In genomic region chr2:174248998-174249592, GRCh38 we compare ENCODE assay signal across 8 cellular contexts. TPM values are rescaled to one million over a fixed set of nuclear protein-coding genes. Genes with fewer than 3 reads are reported as not detected.
DNase-seq lines count a peak whose midpoint lies in the region; ATAC-seq and TF ChIP-seq lines count a peak whose summit lies in the region.

No MANE protein-coding gene starts in this region.

- no peaks in the 10 kb centered on the region for H3K27me3 Mint-ChIP-seq in Caco-2 (ENCODE audit: insufficient read depth, unreplicated experiment)
- peaks cover 3% of the 10 kb centered on the region for H3K27me3 Mint-ChIP-seq in endothelial cell (ENCODE audit: unreplicated experiment)

- H3K9me3 Mint-ChIP-seq in Caco-2 (ENCODE audit: unreplicated experiment) (no peaks in the 10 kb centered on the region), endothelial cell (ENCODE audit: unreplicated experiment) (no peaks in the 10 kb centered on the region)

- H3K79me2 ChIP-seq in OCI-LY7 (ENCODE audit: insufficient read depth, low read depth, low read length), result peaks cover 40% of the 10 kb centered on the region
- peaks cover 42% of the 10 kb centered on the region for H3K79me2 ChIP-seq in osteoblast (ENCODE audit: insufficient read depth, low read length)

- no peak for ATAC-seq in HG02885 (IDR thresholded peaks at IDR 0.05; ENCODE audit: poor library complexity, unreplicated experiment)

- H3K4me3 Mint-ChIP-seq in Caco-2 (ENCODE audit: unreplicated experiment) (peak overlapping the region; percentile 92), endothelial cell (ENCODE audit: unreplicated experiment) (peak overlapping the region; percentile 79)

- DNase-seq in Caco-2 (no peak), OCI-LY7 (ENCODE audit: low spot score) (no peak), endothelial cell (ENCODE audit: low spot score) (no peak), osteoblast (ENCODE audit: insufficient read length, low spot score, missing footprints) (peak; percentile 21), GM03348 (ENCODE audit: low spot score) (no peak), superior temporal gyrus (ENCODE audit: extremely low spot score) (no peak)
- no peak for DNase-seq in central memory CD4-positive, alpha-beta T cell

- peak overlapping the region; percentile 63 for H3K4me3 ChIP-seq in Caco-2 (ENCODE audit: low read depth, low read length)
- H3K4me3 ChIP-seq in OCI-LY7 (ENCODE audit: low read depth, low read length, poor library complexity, severe bottlenecking), result peak overlapping the region; percentile 93
- H3K4me3 ChIP-seq in osteoblast (ENCODE audit: insufficient read depth, low read length), result peak overlapping the region; percentile 96

- POLR2A ChIA-PET in Caco-2 (lab: Charles Lee), result interaction anchor here (0.8 to 1.6 kb wide), 5 partner anchors 9 to 197 kb away, joined by 3 to 18 read pairs (median 5); partner anchors contain the start of gene SCRN3
- POLR2A ChIA-PET in OCI-LY7 (lab: Charles Lee), result interaction anchor here (0.5 to 2.6 kb wide), 16 partner anchors 9 to 983 kb away, joined by 3 to 6 read pairs (median 3); partner anchors contain the start of gene SCRN3

- no peaks in the 10 kb centered on the region; the same call in 1 of the 2 replicates for H4K20me1 ChIP-seq in OCI-LY7 (ENCODE audit: insufficient read depth, low read length)
- peaks cover 9% of the 10 kb centered on the region for H4K20me1 ChIP-seq in osteoblast (ENCODE audit: insufficient read depth, low read length)

- no peaks in the 10 kb centered on the region for H3K27me3 ChIP-seq in Caco-2 (replicated peaks; ENCODE audit: control insufficient read depth, insufficient read depth, low read length)
- H3K27me3 ChIP-seq in osteoblast (ENCODE audit: insufficient read depth, low read length), result no peaks in the 10 kb centered on the region

- H3K4me1 ChIP-seq in Caco-2 (peaks cover 10% of the 10 kb centered on the region; the same call in 1 of the 2 replicates), OCI-LY7 (ENCODE audit: insufficient read depth, low read length, poor library complexity, severe bottlenecking) (peaks cover 17% of the 10 kb centered on the region), osteoblast (ENCODE audit: insufficient read depth, low read length) (peaks cover 21% of the 10 kb centered on the region)

- H3K9me3 ChIP-seq in Caco-2, result no peaks in the 10 kb centered on the region
- H3K9me3 ChIP-seq in OCI-LY7 (ENCODE audit: low read length), result no peaks in the 10 kb centered on the region
- H3K9me3 ChIP-seq in osteoblast (ENCODE audit: low read depth, low read length), result no peaks in the 10 kb centered on the region

- peak overlapping the region; percentile 85 for H3K27ac Mint-ChIP-seq in Caco-2 (ENCODE audit: unreplicated experiment)
- peak overlapping the region; percentile 36 for H3K27ac Mint-ChIP-seq in endothelial cell (ENCODE audit: unreplicated experiment)

- H3K4me1 Mint-ChIP-seq in Caco-2 (ENCODE audit: low read depth, unreplicated experiment) (peaks cover 12% of the 10 kb centered on the region), endothelial cell (ENCODE audit: unreplicated experiment) (peaks cover 15% of the 10 kb centered on the region)

- H2AFZ ChIP-seq in OCI-LY7 (ENCODE audit: low read length), result peak overlapping the region; percentile 97
- peak overlapping the region; percentile 99 for H2AFZ ChIP-seq in osteoblast (ENCODE audit: low read length)

- H3K36me3 ChIP-seq in Caco-2 (ENCODE audit: control insufficient read depth, insufficient read depth, low read length) (no peaks in the 10 kb centered on the region), OCI-LY7 (ENCODE audit: insufficient read depth, low read length) (peaks cover 22% of the 10 kb centered on the region), osteoblast (ENCODE audit: insufficient read depth, low read length) (peaks cover 7% of the 10 kb centered on the region)

- TF ChIP-seq CTCF in Caco-2 (IDR thresholded peaks at IDR 0.05; ENCODE audit: insufficient read depth in 1 of 2, low read depth in 1 of 2, low read length in 1 of 2, severe bottlenecking in 1 of 2, unreplicated experiment in 1 of 2), result no peak
- no peak for TF ChIP-seq CTCF in OCI-LY7 (conservative IDR thresholded peaks at IDR 0.05; ENCODE audit: low read length)
- TF ChIP-seq CTCF in endothelial cell (IDR thresholded peaks at IDR 0.05; ENCODE audit: unreplicated experiment), result no peak
- no peak for TF ChIP-seq CTCF in osteoblast (IDR thresholded peaks at IDR 0.05; ENCODE audit: extremely low read depth, low read depth, low read length)

- TSS peak; percentile 98 for BruUV-seq in Caco-2 (replicated peaks; lab: Mats Ljungman, UMichigan)
- TSS peak; percentile 98 for BruUV-seq in OCI-LY7 (replicated peaks; lab: Mats Ljungman, UMichigan)

- intact Hi-C loops in Caco-2 (cut with micrococcal nuclease; ENCODE audit: unreplicated experiment) (loop anchor here (1.0 to 10.0 kb wide), 3 partner anchors 67 to 284 kb away; partner anchors contain the start of gene SP3), OCI-LY7 (cut with micrococcal nuclease; ENCODE audit: unreplicated experiment) (loop anchor here (10.0 kb wide), 1 partner anchor 284 kb away; the partner anchor contains the start of gene SP3)

- CTCF ChIA-PET in Caco-2 (lab: Charles Lee), result interaction anchor here (0.5 to 1.7 kb wide), 7 partner anchors 10 to 607 kb away, joined by 3 to 9 read pairs (median 5); no protein-coding TSS in a partner anchor
- CTCF ChIA-PET in OCI-LY7 (lab: Charles Lee; ENCODE audit: unreplicated experiment), result interaction anchor here (1.0 kb wide), 1 partner anchor 92 kb away, joined by 3 read pairs; no protein-coding TSS in a partner anchor

- H3K4me2 ChIP-seq in OCI-LY7 (ENCODE audit: low read length) (peak overlapping the region; percentile 82), osteoblast (ENCODE audit: insufficient read depth, low read length) (peak overlapping the region; percentile 86)

- H3K36me3 Mint-ChIP-seq in Caco-2 (ENCODE audit: insufficient read depth, unreplicated experiment), result peaks cover 38% of the 10 kb centered on the region
- peaks cover 6% of the 10 kb centered on the region for H3K36me3 Mint-ChIP-seq in endothelial cell (ENCODE audit: low read depth, unreplicated experiment)

- no peaks in the 10 kb centered on the region for H3K9me2 ChIP-seq in OCI-LY7 (ENCODE audit: insufficient read depth, low read length)

- H3K27ac ChIP-seq in OCI-LY7 (ENCODE audit: low read depth, low read length, poor library complexity, severe bottlenecking) (peak overlapping the region; percentile 28), osteoblast (ENCODE audit: low read depth, low read length) (peak overlapping the region; percentile 71)

RNA-seq across cellular contexts. Expression of gene OLA1, which starts 0.8 kb away (rescaled TPM):
- total RNA-seq in Caco-2 (2022) (177 and 182 TPM in 2 replicates), OCI-LY7 (2022) (107 and 116 TPM in 2 replicates), endothelial cell (ENCODE audit: unreplicated experiment) (105 TPM), osteoblast (79.3 and 96.1 TPM in 2 replicates)
- total RNA-seq in OCI-LY7 (2014; rRNA removed; shearing (Covaris generic)), result 66.0 and 69.5 TPM in 2 replicates
